8 cellular contexts compared by ENCODE assay signal in the genomic region with DNA sequence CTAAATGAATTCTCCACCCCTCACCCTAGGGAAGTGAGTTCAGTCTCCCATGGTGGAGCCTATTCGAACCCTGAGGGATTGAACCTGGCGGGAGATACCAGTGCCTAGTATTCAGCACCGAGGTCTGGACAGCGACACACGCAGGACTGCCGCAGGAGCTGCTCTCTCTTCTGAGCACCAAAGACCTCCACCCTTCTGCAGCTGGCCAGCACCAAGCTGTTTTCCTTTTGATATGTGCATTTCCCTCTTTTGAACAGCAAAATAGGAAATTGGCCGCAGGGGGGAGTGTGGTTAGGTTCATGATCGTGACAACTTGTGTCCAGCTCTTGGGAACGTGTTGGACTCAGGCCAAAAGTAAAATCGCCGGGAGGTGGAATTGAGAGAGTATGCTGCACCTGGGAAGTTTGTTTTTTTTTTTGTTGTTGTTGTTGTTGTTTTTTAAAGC. TPM values are rescaled to one million over a fixed set of nuclear protein-coding genes. Genes with fewer than 3 reads are reported as not detected.
A peak's percentile ranks its signal among the peaks of the same experiment; 100 is the strongest.
DNase-seq lines count a peak whose midpoint lies in the region; ATAC-seq lines count a peak whose summit lies in the region.

No MANE protein-coding gene starts in this region.

- DNase-seq in A172 (ENCODE audit: low spot score), result peak; percentile 67
- peak; percentile 97 for DNase-seq in NCI-H748 treated with DMSO at 0.1 percent for 48 hours (lab: John Stamatoyannopoulos, UW)
- peak; percentile 1 to 8 for DNase-seq in activated T-helper 1 cell treated with anti-CD3 and anti-CD28 coated beads, Interleukin-2, amount 50 U/mL, for 16 hours (ENCODE audit: low read depth in 1 of 2, low spot score in 1 of 2)
- peak in 39 of 42 donors; percentile 8 to 76 (median 39) for DNase-seq in head of caudate nucleus
- peak; percentile 92 for DNase-seq in posterior vena cava (ENCODE audit: low spot score)

- intact Hi-C loops in head of caudate nucleus (cut with DNase I) (no loop called here), posterior vena cava (cut with DNase I) (no loop called here)

- ATAC-seq in GM18511 (IDR thresholded peaks at IDR 0.05; ENCODE audit: unreplicated experiment), result peak; percentile 82
- peak; percentile 83 for ATAC-seq in HG03354 (IDR thresholded peaks at IDR 0.05; ENCODE audit: poor library complexity, severe bottlenecking, unreplicated experiment)
- ATAC-seq in GM21515 (IDR thresholded peaks at IDR 0.05; ENCODE audit: unreplicated experiment), result no peak

RNA-seq across cellular contexts. Expression of a gene that starts 1.2 kb away (rescaled TPM):
- 0.02 TPM in 1 of 2 replicates, not detected in the other for total RNA-seq in A172 (2014; rRNA removed; shearing (Covaris generic))
- 10 to 100 TPM; 13.8 to 18.5 TPM for total RNA-seq in posterior vena cava

Comparison
In these comparisons a context has a peak if more than half of its experiments do, and no peak if none do; other contexts are left out.
1. DNase-seq: peak in every context shown above with its lines; median percentile 97 in NCI-H748 treated with DMSO at 0.1 percent for 48 hours; 92 in posterior vena cava; 67 in A172; 39 in head of caudate nucleus; 4 in activated T-helper 1 cell treated with anti-CD3 and anti-CD28 coated beads, Interleukin-2, amount 50 U/mL, for 16 hours.
2. RNA of a gene that starts 1.2 kb away (total RNA-seq): 13.8 to 18.5 TPM in posterior vena cava; 0.02 TPM in A172; every median in the first group is over 10 times any median in the second.